13 cellular contexts compared by ENCODE assay signal in genomic region chr20:21436186-21436585, GRCh38. TPM values are rescaled to one million over a fixed set of nuclear protein-coding genes. Genes with fewer than 3 reads are reported as not detected.
DNase-seq lines count a peak whose midpoint lies in the region; ATAC-seq, FAIRE-seq and TF ChIP-seq lines count a peak whose summit lies in the region.
"Had no signal": no experiment of that assay in that cellular context is flagged by ENCODE, and none has a peak within 500 bp of the region (broad histone marks: within the 10 kb centered on the region; RNA-seq: fewer than 3 reads in every experiment).

No MANE protein-coding gene starts in this region.

- RAD21 ChIA-PET in HCT116 (lab: Charles Lee; ENCODE audit: low non-redundant PET in 1 of 2, low total read pairs in 2 of 2, uncharacterized antibody in 2 of 2, unreplicated experiment in 2 of 2): no interaction called here

- FAIRE-seq in astrocyte (lab: Jason Lieb, UNC): peak; percentile 95

- H3K27me3 Mint-ChIP-seq in astrocyte (ENCODE audit: low read depth, unreplicated experiment) (no peaks in the 10 kb centered on the region), glutamatergic neuron (ENCODE audit: unreplicated experiment) (peaks cover 1% of the 10 kb centered on the region)

- H3K4me3 ChIP-seq in HCT116 (replicated peaks in 1 of 2; ENCODE audit: low read depth in 1 of 2, low read length in 2 of 2) (no peak overlapping the region), astrocyte (ENCODE audit: insufficient read depth, low read depth, low read length) (peak overlapping the region; percentile 14)

- peak; percentile 44; the same call in 1 of the 2 replicates for ATAC-seq in HCT116
- no peak for ATAC-seq in GM21528 (IDR thresholded peaks at IDR 0.05; ENCODE audit: low FRiP score, unreplicated experiment)
- ATAC-seq: natural killer cell had no signal

- H3K27ac ChIP-seq in HCT116 (ENCODE audit: low read depth, low read length) (no peak overlapping the region), astrocyte (ENCODE audit: low read depth, low read length) (peak overlapping the region; percentile 76)

- H3K9me2 ChIP-seq in HCT116 (ENCODE audit: insufficient read depth): no peaks in the 10 kb centered on the region

- peaks cover 25% of the 10 kb centered on the region for H3K4me1 Mint-ChIP-seq in astrocyte (ENCODE audit: low read depth, unreplicated experiment)
- peaks cover 2% of the 10 kb centered on the region for H3K4me1 Mint-ChIP-seq in glutamatergic neuron (ENCODE audit: low read depth, unreplicated experiment)
- H3K4me1 Mint-ChIP-seq: natural killer cell had no signal

- H3K79me2 ChIP-seq in HCT116 (ENCODE audit: insufficient read depth, low read length) (no peaks in the 10 kb centered on the region), astrocyte (ENCODE audit: insufficient read depth, low read length) (no peaks in the 10 kb centered on the region)

- H3K27me3 ChIP-seq in HCT116 (ENCODE audit: insufficient read depth, low read length) (no peaks in the 10 kb centered on the region), astrocyte (ENCODE audit: insufficient read depth, low read length) (no peaks in the 10 kb centered on the region)

- H3K36me3 Mint-ChIP-seq in astrocyte (ENCODE audit: low read depth, unreplicated experiment) (no peaks in the 10 kb centered on the region), glutamatergic neuron (ENCODE audit: unreplicated experiment) (no peaks in the 10 kb centered on the region)
- H3K36me3 Mint-ChIP-seq: natural killer cell had no signal

- no peaks in the 10 kb centered on the region for H4K20me1 ChIP-seq in HCT116 (ENCODE audit: insufficient read depth)
- H4K20me1 ChIP-seq in astrocyte (ENCODE audit: insufficient read depth, low read length): no peaks in the 10 kb centered on the region

- DNase-seq in A172 (ENCODE audit: low spot score) (peak; percentile 96), HCT116 (ENCODE audit: low read depth, low spot score) (peak; percentile 18), astrocyte (ENCODE audit: low read depth) (peak; percentile 95), foreskin melanocyte (peak; percentile 91), HEK293T (ENCODE audit: extremely low spot score) (no peak), glutamatergic neuron (no peak)
- DNase-seq in effector CD8-positive, alpha-beta T cell (lab: John Stamatoyannopoulos, UW): no peak
- DNase-seq: activated CD4-positive, alpha-beta T cell treated with anti-CD3 and anti-CD28 coated beads for 4 hours; activated effector memory CD4-positive, alpha-beta T cell treated with Interleukin-2 at 50 U/mL for 16 hours; natural killer cell; NCI-H524 had no signal

- TF ChIP-seq POLR2A in HCT116 (IDR thresholded peaks at IDR 0.05; ENCODE audit: borderline replicate concordance, extremely low read depth, insufficient read depth, insufficient read length): no peak

- H3K27ac Mint-ChIP-seq in astrocyte (ENCODE audit: unreplicated experiment) (peak overlapping the region; percentile 94), glutamatergic neuron (ENCODE audit: unreplicated experiment) (no peak overlapping the region)
- H3K27ac Mint-ChIP-seq: dendritic cell treated with granulocyte-macrophage colony-stimulating factor and Interleukin-4, amounts not matched to agents 40 ng/mL and 50 ng/mL, for 4 days; natural killer cell had no signal

- H3K9me3 ChIP-seq in HCT116 (ENCODE audit: control insufficient read depth in 1 of 2, insufficient read depth in 1 of 2, low read depth in 1 of 2, low read length in 2 of 2) (no peaks in the 10 kb centered on the region), astrocyte (ENCODE audit: insufficient read depth, low read depth, low read length) (no peaks in the 10 kb centered on the region)

- H2AFZ ChIP-seq in HCT116 (ENCODE audit: low read depth, low read length, poor library complexity, severe bottlenecking): peak overlapping the region; percentile 80
- no peak overlapping the region for H2AFZ ChIP-seq in astrocyte (ENCODE audit: low read depth, low read length)

- H3K36me3 ChIP-seq in HCT116 (ENCODE audit: control insufficient read depth in 1 of 2, insufficient read depth in 2 of 2, low read length in 2 of 2) (no peaks in the 10 kb centered on the region), astrocyte (ENCODE audit: insufficient read depth, low read length) (no peaks in the 10 kb centered on the region)

- no TSS peak for BruUV-seq in HCT116 (replicated peaks; lab: Mats Ljungman, UMichigan)

- H3K9me3 Mint-ChIP-seq in astrocyte (ENCODE audit: unreplicated experiment) (no peaks in the 10 kb centered on the region), glutamatergic neuron (ENCODE audit: unreplicated experiment) (no peaks in the 10 kb centered on the region)
- H3K9me3 Mint-ChIP-seq: dendritic cell treated with granulocyte-macrophage colony-stimulating factor and Interleukin-4, amounts not matched to agents 40 ng/mL and 50 ng/mL, for 4 days; natural killer cell had no signal

- H3K4me1 ChIP-seq in HCT116 (ENCODE audit: control insufficient read depth in 1 of 2, insufficient read depth in 2 of 2, low read length in 2 of 2) (peaks cover 0 to 26% of the 10 kb centered on the region in 2 experiments; a peak in 2 of 4 replicates), astrocyte (ENCODE audit: insufficient read depth, low read length) (peaks cover 22% of the 10 kb centered on the region)

- CTCF ChIA-PET in HCT116 (lab: Charles Lee) (no interaction called here), HEK293T (lab: Yijun Ruan, JAX) (no interaction called here)

- H3K9ac ChIP-seq in HCT116 (ENCODE audit: low read length): no peak overlapping the region
- peak overlapping the region; percentile 24 for H3K9ac ChIP-seq in astrocyte (ENCODE audit: low read length)

- no peak for TF ChIP-seq RAD21 in HCT116 (IDR thresholded peaks at IDR 0.05; ENCODE audit: low read depth)

- POLR2A ChIA-PET in HCT116 (lab: Charles Lee) (no interaction called here), HEK293T (lab: Yijun Ruan, JAX) (no interaction called here)

- H3K4me2 ChIP-seq in HCT116 (ENCODE audit: low read length) (peak overlapping the region; percentile 24), astrocyte (ENCODE audit: low read length) (peak overlapping the region; percentile 71)

- TF ChIP-seq CTCF in HCT116 (IDR thresholded peaks at IDR 0.05 in 2 of 3, conservative IDR thresholded peaks at IDR 0.05 in 1 of 3; ENCODE audit: borderline replicate concordance in 1 of 3, insufficient read depth in 1 of 3, low read depth in 2 of 3, low read length in 2 of 3) (no peak), astrocyte (IDR thresholded peaks at IDR 0.05; ENCODE audit: insufficient read depth, low read depth, low read length) (no peak), glutamatergic neuron (IDR thresholded peaks at IDR 0.05; ENCODE audit: partially characterized antibody, unreplicated experiment) (no peak)

- intact Hi-C loops in HCT116 (cut with micrococcal nuclease): no loop called here

- no peak overlapping the region for H3K4me3 Mint-ChIP-seq in astrocyte (ENCODE audit: unreplicated experiment)
- H3K4me3 Mint-ChIP-seq in glutamatergic neuron (ENCODE audit: unreplicated experiment): no peak overlapping the region
- H3K4me3 Mint-ChIP-seq: dendritic cell treated with granulocyte-macrophage colony-stimulating factor and Interleukin-4, amounts not matched to agents 40 ng/mL and 50 ng/mL, for 4 days; natural killer cell had no signal

TF ChIP-seq in HCT116, 20 proteins besides CTCF, POLR2A, EP300 and RAD21 (continues in another document):
- TF ChIP-seq SP1 (IDR thresholded peaks at IDR 0.05; ENCODE audit: low read depth) (no peak), ZFX (IDR thresholded peaks at IDR 0.05) (no peak)

TF ChIP-seq in HEK293T, 16 proteins besides CTCF, POLR2A, EP300 and RAD21:
- TF ChIP-seq HDGF (IDR thresholded peaks at IDR 0.05; ENCODE audit: borderline replicate concordance): no peak
- TF ChIP-seq CTBP1 (IDR thresholded peaks at IDR 0.05; ENCODE audit: borderline replicate concordance): no peak
- TF ChIP-seq LEF1 (IDR thresholded peaks at IDR 0.05; ENCODE audit: borderline replicate concordance): no peak

RNA-seq across cellular contexts. Expression of gene NKX2-4, which starts 38.9 kb away (rescaled TPM):
- not detected in 2 replicates for total RNA-seq in A172 (2014; rRNA removed; shearing (Covaris generic))
- total RNA-seq in HCT116 (2021; ENCODE audit: unreplicated experiment) (not detected), astrocyte (not detected in 2 replicates), glutamatergic neuron (ENCODE audit: unreplicated experiment) (not detected)
- not detected in 2 replicates for polyA plus RNA-seq in HCT116 (2012)
- total RNA-seq: natural killer cell had no signal

Comparison
In these comparisons a context has a peak if more than half of its experiments do, and no peak if none do; other contexts are left out.
1. DNase-seq: peak in A172 (single experiment), HCT116 (single experiment), astrocyte (single experiment) and foreskin melanocyte (single experiment); none in effector CD8-positive, alpha-beta T cell (single experiment), HEK293T (single experiment) and glutamatergic neuron (single experiment).